ENCODE assay signal across 24 cellular contexts in the genomic region with DNA sequence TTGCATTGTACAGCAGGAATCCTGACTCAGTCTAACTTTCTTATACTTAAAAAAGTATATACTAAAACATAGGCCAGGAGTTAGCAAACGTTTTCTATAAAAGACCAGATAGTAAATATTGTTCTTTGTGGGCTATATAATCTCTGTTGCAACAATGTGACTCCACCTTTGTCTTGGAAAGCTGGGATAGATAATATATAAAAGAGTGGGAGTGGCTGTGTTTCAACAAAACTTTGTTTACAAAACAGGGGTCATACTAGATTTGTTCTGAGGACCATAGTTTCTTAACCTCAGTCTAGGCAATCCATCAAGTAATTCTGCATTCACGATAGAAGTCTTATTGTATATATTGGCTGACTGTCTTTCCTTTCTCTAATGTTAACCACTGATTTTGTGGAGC. TPM values are rescaled to one million over a fixed set of nuclear protein-coding genes. Genes with fewer than 3 reads are reported as not detected.
DNase-seq lines count a peak whose midpoint lies in the region; ATAC-seq and TF ChIP-seq lines count a peak whose summit lies in the region.
"Had no signal": no experiment of that assay in that cellular context is flagged by ENCODE, and none has a peak within 500 bp of the region (broad histone marks: within the 10 kb centered on the region; RNA-seq: fewer than 3 reads in every experiment).

No MANE protein-coding gene starts in this region.

- peaks cover 14% of the 10 kb centered on the region for H3K27me3 Mint-ChIP-seq in dendritic cell treated with granulocyte-macrophage colony-stimulating factor and Interleukin-4, amounts not matched to agents 40 ng/mL and 50 ng/mL, for 4 days
- H3K27me3 Mint-ChIP-seq in nephron (ENCODE audit: low read depth) = peaks cover 80% of the 10 kb centered on the region

- peaks cover 35 to 75% (median 72%) of the 10 kb centered on the region in 10 experiments for H3K4me1 ChIP-seq in BLaER1 treated with 17β-estradiol and CSF1 and Interleukin-3, amounts not matched to agents 10 nM and 100 nM
- H3K4me1 ChIP-seq in Karpas-422 (ENCODE audit: low read length) = peaks cover 12% of the 10 kb centered on the region

- H3K27me3 ChIP-seq in BLaER1 treated with 17β-estradiol and CSF1 and Interleukin-3, amounts not matched to agents 10 nM and 100 nM = peaks cover 0 to 31% (median 19%) of the 10 kb centered on the region in 11 experiments; a peak in 14 of 22 replicates
- H3K27me3 ChIP-seq in Karpas-422 (ENCODE audit: low read length) = no peaks in the 10 kb centered on the region
- H3K27me3 ChIP-seq: MG63 had no signal

- no peaks in the 10 kb centered on the region for H3K9me2 ChIP-seq in Karpas-422 (replicated peaks; ENCODE audit: insufficient read depth, low read length)

- H3K9ac ChIP-seq in BLaER1 treated with 17β-estradiol and CSF1 and Interleukin-3, amounts not matched to agents 10 nM and 100 nM = peak overlapping the region in 5 of 11 experiments; percentile 8 to 99 (median 99); a peak in 11 of 22 replicates
- H3K9ac ChIP-seq in Karpas-422 (ENCODE audit: low read length) = no peak overlapping the region
- H3K9ac ChIP-seq: BLaER1, GM23248 had no signal

- no peaks in the 10 kb centered on the region for H3K79me2 ChIP-seq in Karpas-422 (ENCODE audit: low read length)

- peak overlapping the region; percentile 98 for H3K27ac Mint-ChIP-seq in dendritic cell treated with granulocyte-macrophage colony-stimulating factor and Interleukin-4, amounts not matched to agents 40 ng/mL and 50 ng/mL, for 4 days
- no peak overlapping the region for H3K27ac Mint-ChIP-seq in nephron

- no peak overlapping the region for H2AFZ ChIP-seq in Karpas-422 (ENCODE audit: low read length)
- H2AFZ ChIP-seq: GM23248 had no signal

- H3K4me2 ChIP-seq in BLaER1 treated with 17β-estradiol and CSF1 and Interleukin-3, amounts not matched to agents 10 nM and 100 nM = peak overlapping the region in 8 of 11 experiments; percentile 59 to 98 (median 93); a peak in 15 of 22 replicates
- no peak overlapping the region for H3K4me2 ChIP-seq in Karpas-422 (ENCODE audit: low read depth, low read length, poor library complexity, severe bottlenecking)
- H3K4me2 ChIP-seq: BLaER1 had no signal

- peak overlapping the region in 7 of 10 experiments; percentile 29 to 89 (median 81); a peak in 11 of 20 replicates for H3K4me3 ChIP-seq in BLaER1 treated with 17β-estradiol and CSF1 and Interleukin-3, amounts not matched to agents 10 nM and 100 nM
- H3K4me3 ChIP-seq in Karpas-422 (ENCODE audit: low read length) = no peak overlapping the region
- H3K4me3 ChIP-seq: BLaER1, GM23248, MG63 had no signal

- no peaks in the 10 kb centered on the region for H3K9me3 Mint-ChIP-seq in dendritic cell treated with granulocyte-macrophage colony-stimulating factor and Interleukin-4, amounts not matched to agents 40 ng/mL and 50 ng/mL, for 4 days
- H3K9me3 Mint-ChIP-seq in nephron = no peaks in the 10 kb centered on the region

- peaks cover 0 to 15% (median 9%) of the 10 kb centered on the region in 11 experiments; a peak in 12 of 22 replicates for H3K36me3 ChIP-seq in BLaER1 treated with 17β-estradiol and CSF1 and Interleukin-3, amounts not matched to agents 10 nM and 100 nM
- H3K36me3 ChIP-seq in Karpas-422 (ENCODE audit: insufficient read depth, low read length) = no peaks in the 10 kb centered on the region
- H3K36me3 ChIP-seq: BLaER1, MG63 had no signal

- peak; percentile 31 for DNase-seq in Karpas-422
- DNase-seq in NCI-H226 = no peak
- DNase-seq in germinal center (ENCODE audit: low spot score) = no peak
- DNase-seq: DND-41, GM23248, HCEC 1CT, IMR-90, Kasumi-1, MG63, NCI-H1092 treated with DMSO at 0.1 percent for 48 hours, NCI-H146, NCI-H2081, NCI-H510A treated with DMSO at 0.1 percent for 48 hours, NCI-H774, OCI-M1, Right ventricle myocardium superior had no signal

- H3K9me3 ChIP-seq in BLaER1 treated with 17β-estradiol and CSF1 and Interleukin-3, amounts not matched to agents 10 nM and 100 nM (replicated peaks in 1 of 11) = no peaks in the 10 kb centered on the region
- H3K9me3 ChIP-seq in Karpas-422 (ENCODE audit: low read length) = no peaks in the 10 kb centered on the region
- H3K9me3 ChIP-seq: BLaER1, MG63 had no signal

- TF ChIP-seq CTCF in nephron (IDR thresholded peaks at IDR 0.05; ENCODE audit: unreplicated experiment in 3 of 3) = no peak

- peaks cover 75% of the 10 kb centered on the region for H3K4me1 Mint-ChIP-seq in dendritic cell treated with granulocyte-macrophage colony-stimulating factor and Interleukin-4, amounts not matched to agents 40 ng/mL and 50 ng/mL, for 4 days (ENCODE audit: low read depth)
- no peaks in the 10 kb centered on the region for H3K4me1 Mint-ChIP-seq in nephron

- H3K27ac ChIP-seq in BLaER1 treated with 17β-estradiol and CSF1 and Interleukin-3, amounts not matched to agents 10 nM and 100 nM = peak overlapping the region in 7 of 11 experiments; percentile 97 to 99 (median 99); a peak in 12 of 22 replicates
- H3K27ac ChIP-seq in Karpas-422 (ENCODE audit: low read length) = no peak overlapping the region
- H3K27ac ChIP-seq: BLaER1, GM23248 had no signal

- no peak overlapping the region for H3K4me3 Mint-ChIP-seq in dendritic cell treated with granulocyte-macrophage colony-stimulating factor and Interleukin-4, amounts not matched to agents 40 ng/mL and 50 ng/mL, for 4 days
- peak overlapping the region; percentile 6 to 7 (median 7) for H3K4me3 Mint-ChIP-seq in nephron

- ATAC-seq in GM19328 (IDR thresholded peaks at IDR 0.05; ENCODE audit: unreplicated experiment) (no peak), GM21723 (IDR thresholded peaks at IDR 0.05; ENCODE audit: unreplicated experiment) (no peak)

- H4K20me1 ChIP-seq in BLaER1 treated with 17β-estradiol and CSF1 and Interleukin-3, amounts not matched to agents 10 nM and 100 nM = no peaks in the 10 kb centered on the region
- 0 out of 2 replicates have a peak, but pooled peaks cover 2% of the 10 kb centered on the region for H4K20me1 ChIP-seq in Karpas-422 (ENCODE audit: insufficient read depth, low read depth, low read length)
- H4K20me1 ChIP-seq: BLaER1 had no signal

- H3K36me3 Mint-ChIP-seq in dendritic cell treated with granulocyte-macrophage colony-stimulating factor and Interleukin-4, amounts not matched to agents 40 ng/mL and 50 ng/mL, for 4 days (ENCODE audit: low read depth) = peaks cover 35% of the 10 kb centered on the region
- H3K36me3 Mint-ChIP-seq in nephron (ENCODE audit: low read depth) = no peaks in the 10 kb centered on the region

- intact Hi-C loops in dendritic cell treated with granulocyte-macrophage colony-stimulating factor and Interleukin-4, amounts not matched to agents 40 ng/mL and 50 ng/mL, for 4 days (cut with micrococcal nuclease) = no loop called here

RNA-seq across cellular contexts. Expression of a gene that starts 9.0 kb away (rescaled TPM):
- total RNA-seq in Karpas-422 (2014; rRNA removed; shearing (Covaris generic); ENCODE audit: low replicate concordance) = 0.63 and 3.6 TPM in 2 replicates
- total RNA-seq: G401, GM23248, IMR-90 had no signal

RNA-seq across cellular contexts. Expression of a gene that starts 11.1 kb away (rescaled TPM):
- total RNA-seq in Karpas-422 (2014; rRNA removed; shearing (Covaris generic); ENCODE audit: low replicate concordance) = 1.9 and 6.4 TPM in 2 replicates
- total RNA-seq: A673, G401, GM23248, IMR-90, Right ventricle myocardium superior had no signal

RNA-seq across cellular contexts. Expression of a gene that starts 25.4 kb away (rescaled TPM):
- total RNA-seq in Karpas-422 (2014; rRNA removed; shearing (Covaris generic); ENCODE audit: low replicate concordance) = 14.9 and 26.9 TPM in 2 replicates
- total RNA-seq: A673, G401, GM23248, IMR-90, Right ventricle myocardium superior had no signal
